In genomic region chr2:20222769-20223344, GRCh38 we compare ENCODE assay signal across 9 cellular contexts. TPM values are rescaled to one million over a fixed set of nuclear protein-coding genes. Genes with fewer than 3 reads are reported as not detected.
DNase-seq lines count a peak whose midpoint lies in the region; ATAC-seq and TF ChIP-seq lines count a peak whose summit lies in the region.
"Had no signal": no experiment of that assay in that cellular context is flagged by ENCODE, and none has a peak within 500 bp of the region (broad histone marks: within the 10 kb centered on the region; RNA-seq: fewer than 3 reads in every experiment).

No MANE protein-coding gene starts in this region.

- peak overlapping the region; percentile 61; the same call in 1 of the 2 replicates for H3K9ac ChIP-seq in HUES48 (ENCODE audit: low read depth, low read length)

- H3K36me3 ChIP-seq in HUES48 (ENCODE audit: control insufficient read depth, insufficient read depth, low read length), result peaks cover 7% of the 10 kb centered on the region; the same call in 1 of the 2 replicates

- H3K4me3 Mint-ChIP-seq in chondrocyte (ENCODE audit: unreplicated experiment) (peak overlapping the region; percentile 51), nephron (peak overlapping the region; percentile 80 to 85 (median 84))

- H3K9me3 Mint-ChIP-seq in chondrocyte (ENCODE audit: low read depth), result no peaks in the 10 kb centered on the region
- no peaks in the 10 kb centered on the region for H3K9me3 Mint-ChIP-seq in nephron

- H3K4me1 Mint-ChIP-seq in chondrocyte (ENCODE audit: low read depth) (peaks cover 27% of the 10 kb centered on the region), nephron (peaks cover 16% of the 10 kb centered on the region)

- H3K27ac Mint-ChIP-seq in chondrocyte (ENCODE audit: unreplicated experiment) (no peak overlapping the region), nephron (peak overlapping the region; percentile 38 to 76 (median 70))

- CTCF ChIA-PET in HEK293T (lab: Yijun Ruan, JAX), result no interaction called here

- H3K36me3 Mint-ChIP-seq in chondrocyte (ENCODE audit: low read depth) (no peaks in the 10 kb centered on the region), nephron (ENCODE audit: low read depth) (peaks cover 5% of the 10 kb centered on the region)

- POLR2A ChIA-PET in HEK293T (lab: Yijun Ruan, JAX), result interaction anchor here (1.8 to 2.2 kb wide), 3 partner anchors 9 to 87 kb away, joined by 5 to 13 read pairs (median 6); no protein-coding TSS in a partner anchor

- TF ChIP-seq CTCF in C4-2B (conservative IDR thresholded peaks at IDR 0.05), result no peak
- no peak for TF ChIP-seq CTCF in chondrocyte (IDR thresholded peaks at IDR 0.05)
- no peak for TF ChIP-seq CTCF in nephron (IDR thresholded peaks at IDR 0.05; ENCODE audit: unreplicated experiment in 3 of 3)

- H3K27me3 ChIP-seq in HUES48 (ENCODE audit: control insufficient read depth, insufficient read depth, low read length), result peaks cover 11% of the 10 kb centered on the region

- peaks cover 25% of the 10 kb centered on the region for H3K4me1 ChIP-seq in HUES48 (ENCODE audit: control insufficient read depth, insufficient read depth, low read length)

- H3K9me3 ChIP-seq in HUES48 (ENCODE audit: control insufficient read depth, insufficient read depth, low read length), result no peaks in the 10 kb centered on the region

- H3K4me3 ChIP-seq in HUES48 (ENCODE audit: low read depth, low read length), result peak overlapping the region; percentile 76

- H3K27me3 Mint-ChIP-seq in chondrocyte (ENCODE audit: low read depth) (no peaks in the 10 kb centered on the region), nephron (ENCODE audit: low read depth) (peaks cover 19% of the 10 kb centered on the region)

- H3K27ac ChIP-seq in C4-2B, result peak overlapping the region; percentile 27; the same call in 1 of the 2 replicates
- no peak overlapping the region for H3K27ac ChIP-seq in HUES48 (ENCODE audit: low read depth, low read length)

- DNase-seq in chondrocyte (ENCODE audit: low spot score), result peak; percentile 59
- no peak for DNase-seq in NOMO-1 treated with dmso at 0.1 percent for 144 hours (lab: John Stamatoyannopoulos, UW; ENCODE audit: unreplicated experiment)
- no peak for DNase-seq in A172 (ENCODE audit: low spot score)
- no peak for DNase-seq in HEK293T (ENCODE audit: extremely low spot score)
- DNase-seq: activated naive CD4-positive, alpha-beta T cell had no signal

- no peak for ATAC-seq in GM21515 (IDR thresholded peaks at IDR 0.05; ENCODE audit: unreplicated experiment)

TF ChIP-seq in HEK293T, 16 proteins besides CTCF, POLR2A, EP300 and RAD21:
- TF ChIP-seq FOXA1 (IDR thresholded peaks at IDR 0.05) (no peak), HDGF (IDR thresholded peaks at IDR 0.05; ENCODE audit: borderline replicate concordance) (no peak)

RNA-seq across cellular contexts. Expression of gene SDC1, which starts 2.1 kb away (rescaled TPM):
- 11.4 to 13.2 TPM (median 12.6 TPM) in 3 replicates for total RNA-seq in chondrocyte
- 241 and 257 TPM in 2 replicates for total RNA-seq in A172 (2014; rRNA removed; shearing (Covaris generic))

Comparison
In these comparisons a context has a peak if more than half of its experiments do, and no peak if none do; other contexts are left out.
1. RNA of gene SDC1, which starts 2.1 kb away (total RNA-seq): 241 to 257 TPM in A172; 11.4 to 13.2 TPM in chondrocyte; every median in the first group is over 10 times any median in the second.